Comparison of ENCODE assay signal across 3 cellular contexts in the genomic region with DNA sequence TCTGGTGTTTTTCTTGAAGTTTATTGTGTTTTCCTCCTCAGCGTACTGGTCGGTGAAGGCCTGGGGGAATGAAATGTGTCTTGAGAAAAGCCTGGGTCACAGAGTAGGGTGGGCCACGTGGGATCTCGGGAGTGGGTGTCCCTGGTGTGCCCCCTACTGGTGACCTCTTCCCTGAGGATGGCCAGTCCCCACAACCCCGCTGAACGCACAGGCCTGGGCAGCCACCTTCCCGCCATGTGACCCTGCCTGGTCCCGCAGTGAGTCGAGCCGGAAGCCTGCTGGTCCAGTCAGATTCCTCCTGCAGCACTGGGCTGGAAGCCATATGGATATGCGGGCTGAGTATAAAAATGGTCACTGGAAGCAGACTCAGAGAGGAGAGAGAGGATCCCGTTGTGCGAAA.
A peak's percentile ranks its signal among the peaks of the same experiment; 100 is the strongest.
TF ChIP-seq lines count a peak whose summit lies in the region.

No MANE protein-coding gene starts in this region.

TF ChIP-seq in SK-N-SH, 30 proteins besides CTCF, POLR2A, EP300 and RAD21:
- TF ChIP-seq POLR2AphosphoS5 (IDR thresholded peaks at IDR 0.05; ENCODE audit: low read depth, low read length), result no peak
- TF ChIP-seq YY1 (IDR thresholded peaks at IDR 0.05; ENCODE audit: low read depth), result no peak
- TF ChIP-seq SMC3 (IDR thresholded peaks at IDR 0.05; ENCODE audit: low read depth, low read length), result no peak
- no peak for TF ChIP-seq TEAD4 (IDR thresholded peaks at IDR 0.05; ENCODE audit: borderline replicate concordance, insufficient read depth)
- no peak for TF ChIP-seq ELF1 (IDR thresholded peaks at IDR 0.05)
- no peak for TF ChIP-seq SIN3A (IDR thresholded peaks at IDR 0.05; ENCODE audit: borderline replicate concordance, low read depth, low read length)
- TF ChIP-seq, protein P1, sequence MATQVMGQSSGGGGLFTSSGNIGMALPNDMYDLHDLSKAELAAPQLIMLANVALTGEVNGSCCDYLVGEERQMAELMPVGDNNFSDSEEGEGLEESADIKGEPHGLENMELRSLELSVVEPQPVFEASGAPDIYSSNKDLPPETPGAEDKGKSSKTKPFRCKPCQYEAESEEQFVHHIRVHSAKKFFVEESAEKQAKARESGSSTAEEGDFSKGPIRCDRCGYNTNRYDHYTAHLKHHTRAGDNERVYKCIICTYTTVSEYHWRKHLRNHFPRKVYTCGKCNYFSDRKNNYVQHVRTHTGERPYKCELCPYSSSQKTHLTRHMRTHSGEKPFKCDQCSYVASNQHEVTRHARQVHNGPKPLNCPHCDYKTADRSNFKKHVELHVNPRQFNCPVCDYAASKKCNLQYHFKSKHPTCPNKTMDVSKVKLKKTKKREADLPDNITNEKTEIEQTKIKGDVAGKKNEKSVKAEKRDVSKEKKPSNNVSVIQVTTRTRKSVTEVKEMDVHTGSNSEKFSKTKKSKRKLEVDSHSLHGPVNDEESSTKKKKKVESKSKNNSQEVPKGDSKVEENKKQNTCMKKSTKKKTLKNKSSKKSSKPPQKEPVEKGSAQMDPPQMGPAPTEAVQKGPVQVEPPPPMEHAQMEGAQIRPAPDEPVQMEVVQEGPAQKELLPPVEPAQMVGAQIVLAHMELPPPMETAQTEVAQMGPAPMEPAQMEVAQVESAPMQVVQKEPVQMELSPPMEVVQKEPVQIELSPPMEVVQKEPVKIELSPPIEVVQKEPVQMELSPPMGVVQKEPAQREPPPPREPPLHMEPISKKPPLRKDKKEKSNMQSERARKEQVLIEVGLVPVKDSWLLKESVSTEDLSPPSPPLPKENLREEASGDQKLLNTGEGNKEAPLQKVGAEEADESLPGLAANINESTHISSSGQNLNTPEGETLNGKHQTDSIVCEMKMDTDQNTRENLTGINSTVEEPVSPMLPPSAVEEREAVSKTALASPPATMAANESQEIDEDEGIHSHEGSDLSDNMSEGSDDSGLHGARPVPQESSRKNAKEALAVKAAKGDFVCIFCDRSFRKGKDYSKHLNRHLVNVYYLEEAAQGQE (IDR thresholded peaks at IDR 0.05; ENCODE audit: low read depth, low read length), result no peak
- TF ChIP-seq FOXM1 (IDR thresholded peaks at IDR 0.05; ENCODE audit: low read depth), result no peak
- no peak for TF ChIP-seq ZBTB33 (IDR thresholded peaks at IDR 0.05; ENCODE audit: borderline replicate concordance, low read depth)
- no peak for TF ChIP-seq GABPA (IDR thresholded peaks at IDR 0.05; ENCODE audit: low read depth)
- no peak for TF ChIP-seq TAF1 (IDR thresholded peaks at IDR 0.05; ENCODE audit: borderline replicate concordance, low read depth, low read length)
- TF ChIP-seq NFIC (IDR thresholded peaks at IDR 0.05; ENCODE audit: borderline replicate concordance), result no peak

TF ChIP-seq in SK-N-SH treated with all-trans-retinoic acid at 6 μM for 48 hours, 23 proteins besides CTCF, POLR2A, EP300 and RAD21:
- TF ChIP-seq ZNF8 (CRISPR knock-in tag; IDR thresholded peaks at IDR 0.05) (no peak), TCF4 (CRISPR knock-in tag; IDR thresholded peaks at IDR 0.05; ENCODE audit: borderline replicate concordance) (no peak), ZC3H10 (CRISPR knock-in tag; IDR thresholded peaks at IDR 0.05) (no peak), GLIS3 (CRISPR knock-in tag; IDR thresholded peaks at IDR 0.05) (no peak), ARNTL (CRISPR knock-in tag; IDR thresholded peaks at IDR 0.05; ENCODE audit: borderline replicate concordance, low read depth) (no peak), ISL1 (CRISPR knock-in tag; IDR thresholded peaks at IDR 0.05) (no peak), CSDC2 (CRISPR knock-in tag; IDR thresholded peaks at IDR 0.05) (no peak), ZNF70 (CRISPR knock-in tag; IDR thresholded peaks at IDR 0.05) (no peak), ZFP3 (CRISPR knock-in tag; IDR thresholded peaks at IDR 0.05) (no peak), OSR1 (CRISPR knock-in tag; IDR thresholded peaks at IDR 0.05) (no peak), CREB5 (CRISPR knock-in tag; IDR thresholded peaks at IDR 0.05; ENCODE audit: low read depth) (no peak), PPARA (CRISPR knock-in tag; IDR thresholded peaks at IDR 0.05; ENCODE audit: borderline replicate concordance) (no peak)

TF ChIP-seq in K562, 482 proteins besides CTCF, POLR2A, EP300 and RAD21 (continues in another document):
- TF ChIP-seq JUNB (CRISPR knock-in tag; conservative IDR thresholded peaks at IDR 0.05), result no peak
- TF ChIP-seq MYC (IDR thresholded peaks at IDR 0.05; ENCODE audit: low read depth, low read length), result 0 out of 2 replicates have a peak, but pooled peaks have one; percentile 58
- TF ChIP-seq MYC (CRISPR knock-in tag; IDR thresholded peaks at IDR 0.05; ENCODE audit: borderline replicate concordance, low read depth), result no peak
- TF ChIP-seq ZBTB33 (CRISPR knock-in tag; IDR thresholded peaks at IDR 0.05), result peak; percentile 81; the same call in 1 of the 2 replicates
- TF ChIP-seq MAFK (IDR thresholded peaks at IDR 0.05; ENCODE audit: low read length), result no peak
- TF ChIP-seq ZNF354B (CRISPR knock-in tag; IDR thresholded peaks at IDR 0.05), result no peak
- TF ChIP-seq CHD2 (IDR thresholded peaks at IDR 0.05; ENCODE audit: low read depth, low read length), result no peak
- TF ChIP-seq, protein P2, sequence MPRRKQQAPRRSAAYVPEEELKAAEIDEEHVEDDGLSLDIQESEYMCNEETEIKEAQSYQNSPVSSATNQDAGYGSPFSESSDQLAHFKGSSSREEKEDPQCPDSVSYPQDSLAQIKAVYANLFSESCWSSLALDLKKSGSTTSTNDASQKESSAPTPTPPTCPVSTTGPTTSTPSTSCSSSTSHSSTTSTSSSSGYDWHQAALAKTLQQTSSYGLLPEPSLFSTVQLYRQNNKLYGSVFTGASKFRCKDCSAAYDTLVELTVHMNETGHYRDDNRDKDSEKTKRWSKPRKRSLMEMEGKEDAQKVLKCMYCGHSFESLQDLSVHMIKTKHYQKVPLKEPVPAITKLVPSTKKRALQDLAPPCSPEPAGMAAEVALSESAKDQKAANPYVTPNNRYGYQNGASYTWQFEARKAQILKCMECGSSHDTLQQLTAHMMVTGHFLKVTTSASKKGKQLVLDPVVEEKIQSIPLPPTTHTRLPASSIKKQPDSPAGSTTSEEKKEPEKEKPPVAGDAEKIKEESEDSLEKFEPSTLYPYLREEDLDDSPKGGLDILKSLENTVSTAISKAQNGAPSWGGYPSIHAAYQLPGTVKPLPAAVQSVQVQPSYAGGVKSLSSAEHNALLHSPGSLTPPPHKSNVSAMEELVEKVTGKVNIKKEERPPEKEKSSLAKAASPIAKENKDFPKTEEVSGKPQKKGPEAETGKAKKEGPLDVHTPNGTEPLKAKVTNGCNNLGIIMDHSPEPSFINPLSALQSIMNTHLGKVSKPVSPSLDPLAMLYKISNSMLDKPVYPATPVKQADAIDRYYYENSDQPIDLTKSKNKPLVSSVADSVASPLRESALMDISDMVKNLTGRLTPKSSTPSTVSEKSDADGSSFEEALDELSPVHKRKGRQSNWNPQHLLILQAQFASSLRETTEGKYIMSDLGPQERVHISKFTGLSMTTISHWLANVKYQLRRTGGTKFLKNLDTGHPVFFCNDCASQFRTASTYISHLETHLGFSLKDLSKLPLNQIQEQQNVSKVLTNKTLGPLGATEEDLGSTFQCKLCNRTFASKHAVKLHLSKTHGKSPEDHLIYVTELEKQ (CRISPR knock-in tag; IDR thresholded peaks at IDR 0.05), result no peak
- TF ChIP-seq ZNF431 (CRISPR knock-in tag; IDR thresholded peaks at IDR 0.05), result no peak
- no peak for TF ChIP-seq STAT5A (IDR thresholded peaks at IDR 0.05; ENCODE audit: borderline replicate concordance, low read length)
- TF ChIP-seq SRSF9 (IDR thresholded peaks at IDR 0.05; ENCODE audit: borderline replicate concordance, low read depth, low read length), result no peak
- no peak for TF ChIP-seq SAFB2 (IDR thresholded peaks at IDR 0.05; ENCODE audit: borderline replicate concordance, low read depth, low read length, severe bottlenecking)
- no peak for TF ChIP-seq ZNF696 (CRISPR knock-in tag; conservative IDR thresholded peaks at IDR 0.05)
- TF ChIP-seq PRPF4 (IDR thresholded peaks at IDR 0.05; ENCODE audit: insufficient read depth, low read depth, low read length, poor library complexity, severe bottlenecking), result no peak
- TF ChIP-seq, protein P3, sequence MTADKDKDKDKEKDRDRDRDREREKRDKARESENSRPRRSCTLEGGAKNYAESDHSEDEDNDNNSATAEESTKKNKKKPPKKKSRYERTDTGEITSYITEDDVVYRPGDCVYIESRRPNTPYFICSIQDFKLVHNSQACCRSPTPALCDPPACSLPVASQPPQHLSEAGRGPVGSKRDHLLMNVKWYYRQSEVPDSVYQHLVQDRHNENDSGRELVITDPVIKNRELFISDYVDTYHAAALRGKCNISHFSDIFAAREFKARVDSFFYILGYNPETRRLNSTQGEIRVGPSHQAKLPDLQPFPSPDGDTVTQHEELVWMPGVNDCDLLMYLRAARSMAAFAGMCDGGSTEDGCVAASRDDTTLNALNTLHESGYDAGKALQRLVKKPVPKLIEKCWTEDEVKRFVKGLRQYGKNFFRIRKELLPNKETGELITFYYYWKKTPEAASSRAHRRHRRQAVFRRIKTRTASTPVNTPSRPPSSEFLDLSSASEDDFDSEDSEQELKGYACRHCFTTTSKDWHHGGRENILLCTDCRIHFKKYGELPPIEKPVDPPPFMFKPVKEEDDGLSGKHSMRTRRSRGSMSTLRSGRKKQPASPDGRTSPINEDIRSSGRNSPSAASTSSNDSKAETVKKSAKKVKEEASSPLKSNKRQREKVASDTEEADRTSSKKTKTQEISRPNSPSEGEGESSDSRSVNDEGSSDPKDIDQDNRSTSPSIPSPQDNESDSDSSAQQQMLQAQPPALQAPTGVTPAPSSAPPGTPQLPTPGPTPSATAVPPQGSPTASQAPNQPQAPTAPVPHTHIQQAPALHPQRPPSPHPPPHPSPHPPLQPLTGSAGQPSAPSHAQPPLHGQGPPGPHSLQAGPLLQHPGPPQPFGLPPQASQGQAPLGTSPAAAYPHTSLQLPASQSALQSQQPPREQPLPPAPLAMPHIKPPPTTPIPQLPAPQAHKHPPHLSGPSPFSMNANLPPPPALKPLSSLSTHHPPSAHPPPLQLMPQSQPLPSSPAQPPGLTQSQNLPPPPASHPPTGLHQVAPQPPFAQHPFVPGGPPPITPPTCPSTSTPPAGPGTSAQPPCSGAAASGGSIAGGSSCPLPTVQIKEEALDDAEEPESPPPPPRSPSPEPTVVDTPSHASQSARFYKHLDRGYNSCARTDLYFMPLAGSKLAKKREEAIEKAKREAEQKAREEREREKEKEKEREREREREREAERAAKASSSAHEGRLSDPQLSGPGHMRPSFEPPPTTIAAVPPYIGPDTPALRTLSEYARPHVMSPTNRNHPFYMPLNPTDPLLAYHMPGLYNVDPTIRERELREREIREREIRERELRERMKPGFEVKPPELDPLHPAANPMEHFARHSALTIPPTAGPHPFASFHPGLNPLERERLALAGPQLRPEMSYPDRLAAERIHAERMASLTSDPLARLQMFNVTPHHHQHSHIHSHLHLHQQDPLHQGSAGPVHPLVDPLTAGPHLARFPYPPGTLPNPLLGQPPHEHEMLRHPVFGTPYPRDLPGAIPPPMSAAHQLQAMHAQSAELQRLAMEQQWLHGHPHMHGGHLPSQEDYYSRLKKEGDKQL (CRISPR knock-in tag; IDR thresholded peaks at IDR 0.05; ENCODE audit: borderline replicate concordance), result no peak
- TF ChIP-seq ZFP36 (IDR thresholded peaks at IDR 0.05; ENCODE audit: low read depth, low read length, partially characterized antibody), result no peak
- TF ChIP-seq ZNF592 (IDR thresholded peaks at IDR 0.05), result no peak
- no peak for TF ChIP-seq MCM3 (IDR thresholded peaks at IDR 0.05)
- TF ChIP-seq RFX5 (IDR thresholded peaks at IDR 0.05; ENCODE audit: low read depth, low read length), result no peak
- TF ChIP-seq COPS2 (conservative IDR thresholded peaks at IDR 0.05), result no peak
- TF ChIP-seq, protein P4, sequence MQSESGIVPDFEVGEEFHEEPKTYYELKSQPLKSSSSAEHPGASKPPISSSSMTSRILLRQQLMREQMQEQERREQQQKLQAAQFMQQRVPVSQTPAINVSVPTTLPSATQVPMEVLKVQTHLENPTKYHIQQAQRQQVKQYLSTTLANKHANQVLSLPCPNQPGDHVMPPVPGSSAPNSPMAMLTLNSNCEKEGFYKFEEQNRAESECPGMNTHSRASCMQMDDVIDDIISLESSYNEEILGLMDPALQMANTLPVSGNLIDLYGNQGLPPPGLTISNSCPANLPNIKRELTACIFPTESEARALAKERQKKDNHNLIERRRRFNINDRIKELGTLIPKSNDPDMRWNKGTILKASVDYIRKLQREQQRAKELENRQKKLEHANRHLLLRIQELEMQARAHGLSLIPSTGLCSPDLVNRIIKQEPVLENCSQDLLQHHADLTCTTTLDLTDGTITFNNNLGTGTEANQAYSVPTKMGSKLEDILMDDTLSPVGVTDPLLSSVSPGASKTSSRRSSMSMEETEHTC (IDR thresholded peaks at IDR 0.05), result no peak
- no peak for TF ChIP-seq HNRNPH1 (optimal IDR thresholded peaks at IDR 0.05; ENCODE audit: low read depth, low read length)
- no peak for TF ChIP-seq ZNF224 (CRISPR knock-in tag; IDR thresholded peaks at IDR 0.05)
